15 cellular contexts compared by ENCODE assay signal in the genomic region with DNA sequence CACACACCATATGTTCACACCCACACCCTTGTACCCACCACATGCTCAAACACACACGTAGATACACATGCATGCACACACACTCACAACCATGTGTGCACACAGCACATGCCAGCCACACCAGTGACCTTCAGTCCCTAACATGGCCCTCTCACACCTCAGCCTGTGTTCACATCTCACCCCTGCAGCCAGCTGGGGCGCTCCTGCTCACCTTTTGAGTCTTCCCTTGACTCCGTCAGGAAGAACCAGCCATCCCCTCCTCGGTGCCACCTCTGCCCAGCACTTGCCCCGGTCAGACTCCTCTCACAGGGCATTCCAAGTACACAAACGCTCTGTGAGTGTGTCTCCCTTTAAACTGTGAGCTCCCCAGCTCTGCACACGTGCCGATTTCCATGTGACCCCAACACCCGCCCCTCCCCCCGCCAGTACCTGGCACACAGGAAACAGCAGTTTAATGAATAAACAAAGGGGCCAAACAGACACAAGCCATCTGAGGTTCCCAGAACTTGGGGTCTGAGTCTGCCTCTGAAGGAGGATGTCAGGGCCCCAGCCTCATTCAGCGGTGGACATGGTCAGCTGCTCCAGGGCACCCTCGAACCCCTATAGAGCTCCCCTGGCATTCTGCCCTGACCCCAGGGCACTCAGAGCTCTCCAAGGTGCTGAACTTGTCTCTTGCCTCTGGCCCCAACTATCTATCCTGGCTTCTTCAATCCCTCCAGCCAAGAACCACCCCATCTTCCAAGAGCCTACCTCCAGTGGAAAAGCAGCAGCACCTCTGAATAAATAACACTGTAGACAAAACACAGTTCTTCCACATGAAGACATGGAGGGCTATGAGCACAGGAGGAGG.
DNase-seq lines count a peak whose midpoint lies in the region; ATAC-seq and TF ChIP-seq lines count a peak whose summit lies in the region.
"Had no signal": no experiment of that assay in that cellular context is flagged by ENCODE, and none has a peak within 500 bp of the region (broad histone marks: within the 10 kb centered on the region; RNA-seq: fewer than 3 reads in every experiment).

No MANE protein-coding gene starts in this region.

- POLR2A ChIA-PET in activated CD4-positive, alpha-beta T cell treated with anti-CD3 and anti-CD28 coated beads, Interleukin-2, amount 10 ng/mL, durations not matched to agents 7 days and 5 days (lab: Charles Lee) = no interaction called here

- no peak overlapping the region for H3K27ac Mint-ChIP-seq in activated CD4-positive, alpha-beta T cell treated with anti-CD3 and anti-CD28 coated beads, Interleukin-2, amount 10 ng/mL, durations not matched to agents 7 days and 5 days
- H3K27ac Mint-ChIP-seq in nephron progenitor cell = no peak overlapping the region

- peak; percentile 39 for DNase-seq in activated CD4-positive, alpha-beta T cell treated with anti-CD3 and anti-CD28 coated beads, Interleukin-2, amount 10 ng/mL, durations not matched to agents 7 days and 5 days
- DNase-seq in activated CD4-positive, alpha-beta T cell treated with anti-CD3 and anti-CD28 coated beads, Interleukin-2, amount 50 U/mL, for 4 hours = no peak
- DNase-seq in KBM-7 (peak; percentile 33), UCSD-AML1 (lab: John Stamatoyannopoulos, UW; ENCODE audit: unreplicated experiment) (peak; percentile 25), nephron progenitor cell (peak; percentile 71), NCI-H2081 (lab: John Stamatoyannopoulos, UW) (no peak)
- no peak for DNase-seq in activated CD4-positive, CD25-positive, alpha-beta regulatory T cell treated with anti-CD3 and anti-CD28 coated beads, Interleukin-2, amount 50 U/mL, for 72 hours
- DNase-seq: activated CD4-positive, alpha-beta T cell treated with anti-CD3 and anti-CD28 coated beads, Interleukin-2, amount 50 U/mL, for 1 hour; activated naive CD4-positive, alpha-beta T cell; EL; NCI-H1105; NCI-H524; stimulated activated CD4-positive, alpha-beta T cell treated with anti-CD3 and anti-CD28 coated beads, Interleukin-4, amount 100 ng/mL, for 24 hours; stimulated activated naive CD8-positive, alpha-beta T cell treated with anti-CD3 and anti-CD28 coated beads, Interleukin-15, Interleukin-2, amounts not matched to agents 100 U/mL and 50 U/mL, for 24 hours had no signal

- no peak overlapping the region for H3K4me3 Mint-ChIP-seq in activated CD4-positive, alpha-beta T cell treated with anti-CD3 and anti-CD28 coated beads, Interleukin-2, amount 10 ng/mL, durations not matched to agents 7 days and 5 days
- H3K4me3 Mint-ChIP-seq in nephron progenitor cell = no peak overlapping the region

- no peaks in the 10 kb centered on the region for H3K36me3 Mint-ChIP-seq in activated CD4-positive, alpha-beta T cell treated with anti-CD3 and anti-CD28 coated beads, Interleukin-2, amount 10 ng/mL, durations not matched to agents 7 days and 5 days (ENCODE audit: low read depth)
- no peaks in the 10 kb centered on the region for H3K36me3 Mint-ChIP-seq in nephron progenitor cell (ENCODE audit: low read depth)

- in situ Hi-C loops in KBM-7 (cut with MboI; ENCODE audit: low pct_unique_long_range_greater_than_20kb, low sequenced_read_pairs) = no loop called here

- peaks cover 5% of the 10 kb centered on the region for H3K9me3 Mint-ChIP-seq in activated CD4-positive, alpha-beta T cell treated with anti-CD3 and anti-CD28 coated beads, Interleukin-2, amount 10 ng/mL, durations not matched to agents 7 days and 5 days
- peaks cover 4% of the 10 kb centered on the region for H3K9me3 Mint-ChIP-seq in nephron progenitor cell

- CTCF ChIA-PET in activated CD4-positive, alpha-beta T cell treated with anti-CD3 and anti-CD28 coated beads, Interleukin-2, amount 10 ng/mL, durations not matched to agents 7 days and 5 days (lab: Charles Lee) = interaction anchor here (0.6 kb wide), 1 partner anchor 726 kb away, joined by 3 read pairs; no protein-coding TSS in a partner anchor

- no peaks in the 10 kb centered on the region for H3K4me1 Mint-ChIP-seq in activated CD4-positive, alpha-beta T cell treated with anti-CD3 and anti-CD28 coated beads, Interleukin-2, amount 10 ng/mL, durations not matched to agents 7 days and 5 days
- H3K4me1 Mint-ChIP-seq in nephron progenitor cell = peaks cover 23% of the 10 kb centered on the region

- ATAC-seq in GM19397 (IDR thresholded peaks at IDR 0.05; ENCODE audit: unreplicated experiment) = no peak

- no peak for TF ChIP-seq CTCF in nephron progenitor cell (IDR thresholded peaks at IDR 0.05)

- no peaks in the 10 kb centered on the region for H3K27me3 Mint-ChIP-seq in activated CD4-positive, alpha-beta T cell treated with anti-CD3 and anti-CD28 coated beads, Interleukin-2, amount 10 ng/mL, durations not matched to agents 7 days and 5 days
- peaks cover 2% of the 10 kb centered on the region for H3K27me3 Mint-ChIP-seq in nephron progenitor cell (ENCODE audit: low read depth, poor library complexity)

Comparison
In these comparisons a context has a peak if more than half of its experiments do, and no peak if none do; other contexts are left out.
1. DNase-seq: peak in activated CD4-positive, alpha-beta T cell treated with anti-CD3 and anti-CD28 coated beads, Interleukin-2, amount 10 ng/mL, durations not matched to agents 7 days and 5 days (single experiment), KBM-7 (single experiment), UCSD-AML1 (single experiment) and nephron progenitor cell (single experiment); none in activated CD4-positive, alpha-beta T cell treated with anti-CD3 and anti-CD28 coated beads, Interleukin-2, amount 50 U/mL, for 4 hours (0 of 2), activated CD4-positive, CD25-positive, alpha-beta regulatory T cell treated with anti-CD3 and anti-CD28 coated beads, Interleukin-2, amount 50 U/mL, for 72 hours (single experiment) and NCI-H2081 (0 of 2).